In genomic region chr5:177507165-177507564, GRCh38 we compare ENCODE assay signal across 1 cellular context.
TF ChIP-seq lines count a peak whose summit lies in the region.

No MANE protein-coding gene starts in this region.

TF ChIP-seq in liver, 16 proteins besides CTCF, POLR2A, EP300 and RAD21:
- TF ChIP-seq ATF3 (IDR thresholded peaks at IDR 0.05) = no peak
- TF ChIP-seq YY1 (IDR thresholded peaks at IDR 0.05) = no peak
- no peak for TF ChIP-seq JUND (IDR thresholded peaks at IDR 0.05)
- TF ChIP-seq REST (IDR thresholded peaks at IDR 0.05) = no peak
- TF ChIP-seq MAX (IDR thresholded peaks at IDR 0.05) = no peak
- TF ChIP-seq ZBTB33 (IDR thresholded peaks at IDR 0.05) = no peak
TF ChIP-seq in liver: peak in this region for 0.
